In the genomic region with DNA sequence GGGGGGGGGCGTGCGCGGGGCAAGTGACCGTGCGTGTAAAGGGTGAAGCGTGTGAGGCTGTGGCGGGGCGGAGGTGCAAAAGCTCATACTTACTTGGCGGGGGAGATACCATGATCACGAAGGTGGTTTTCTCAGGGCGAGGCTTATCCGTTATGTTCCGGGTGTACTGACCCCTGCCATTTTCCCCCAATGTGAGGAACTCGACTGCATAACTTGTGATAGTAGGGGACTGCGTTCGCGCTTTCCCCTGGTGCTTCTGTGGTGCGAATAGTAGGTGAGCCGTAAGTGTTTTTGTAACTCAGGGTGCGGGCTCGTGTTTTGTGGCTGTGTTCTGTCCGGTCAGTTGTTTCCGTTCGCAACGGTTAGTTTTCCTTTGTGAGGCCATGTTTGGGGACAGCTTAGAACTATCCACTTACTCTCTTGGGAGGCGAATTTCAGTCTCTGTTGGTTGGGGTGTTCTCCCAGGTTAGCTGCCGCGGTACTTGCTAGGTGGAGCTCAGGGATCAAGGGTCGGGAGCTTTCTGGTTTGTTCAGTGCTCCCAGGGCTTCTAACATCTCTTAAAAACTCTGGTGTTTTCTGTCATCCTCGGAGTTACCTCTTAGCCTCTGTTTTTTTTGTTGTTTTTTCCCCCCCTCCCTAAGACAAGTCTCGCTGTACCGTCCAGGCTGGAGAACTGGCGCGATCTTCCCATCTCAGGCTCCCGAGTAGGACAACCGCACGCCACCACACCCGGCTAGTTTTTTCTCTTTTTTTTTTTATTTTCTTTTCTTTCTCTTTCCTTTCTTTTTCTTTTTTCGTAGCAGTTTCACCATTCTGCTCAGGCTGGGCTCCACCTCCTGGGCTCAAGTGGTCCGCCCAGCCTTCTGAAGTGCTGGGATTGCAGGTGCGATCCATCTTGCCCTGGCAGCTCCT, we compare ENCODE assay signal across 8 cellular contexts. TPM values are rescaled to one million over a fixed set of nuclear protein-coding genes. Genes with fewer than 3 reads are reported as not detected.
A peak's percentile ranks its signal among the peaks of the same experiment; 100 is the strongest.
DNase-seq lines count a peak whose midpoint lies in the region; ATAC-seq and TF ChIP-seq lines count a peak whose summit lies in the region.
"Not testable (repeated sequence)": the region's sequence is repeated elsewhere in the genome, so short reads cannot be mapped to it uniquely, and the experiment has no call there.

No MANE protein-coding gene starts in this region.

- not testable (repeated sequence) for H3K27me3 Mint-ChIP-seq in activated naive CD8-positive, alpha-beta T cell treated with anti-CD3 and anti-CD28 coated beads, Interleukin-2, amount 10 ng/mL, durations not matched to agents 7 days and 5 days

- H3K9ac ChIP-seq in stomach smooth muscle (ENCODE audit: low read length in 2 of 2) = peak overlapping the region; percentile 71 to 86

- H3K9me3 ChIP-seq in stomach smooth muscle (ENCODE audit: control insufficient read depth in 2 of 2, low read length in 2 of 2) = not testable (repeated sequence)

- intact Hi-C loops in head of caudate nucleus (cut with DNase I) = not testable (repeated sequence)

- H3K27ac ChIP-seq in stomach smooth muscle (ENCODE audit: low read length) = peak overlapping the region; percentile 64

- H3K4me1 ChIP-seq in stomach smooth muscle (ENCODE audit: control insufficient read depth, insufficient read depth, low read length) = not testable (repeated sequence)

- not testable (repeated sequence) for H3K36me3 ChIP-seq in stomach smooth muscle (ENCODE audit: control insufficient read depth in 2 of 2, insufficient read depth in 2 of 2, low read length in 2 of 2)

- H3K27ac Mint-ChIP-seq in activated naive CD8-positive, alpha-beta T cell treated with anti-CD3 and anti-CD28 coated beads, Interleukin-2, amount 10 ng/mL, durations not matched to agents 7 days and 5 days = peak overlapping the region; percentile 95

- DNase-seq in GM12864 (ENCODE audit: low read depth) (peak; percentile 98), NCI-H1105 (lab: John Stamatoyannopoulos, UW) (peak; percentile 84), head of caudate nucleus (peak; percentile 21 to 91 (median 74)), nucleus accumbens (lab: John Stamatoyannopoulos, UW) (peak in 45 of 56 donors; percentile 12 to 87 (median 62))
- DNase-seq in activated naive CD8-positive, alpha-beta T cell treated with anti-CD3 and anti-CD28 coated beads, Interleukin-2, amount 10 ng/mL, durations not matched to agents 7 days and 5 days = peak; percentile 65

- H3K4me3 Mint-ChIP-seq in activated naive CD8-positive, alpha-beta T cell treated with anti-CD3 and anti-CD28 coated beads, Interleukin-2, amount 10 ng/mL, durations not matched to agents 7 days and 5 days = peak overlapping the region; percentile 93

- ATAC-seq in HG02588 (IDR thresholded peaks at IDR 0.05; ENCODE audit: unreplicated experiment) (peak; percentile 86), SK-N-SH treated with all-trans-retinoic acid at 6 μM for 48 hours (peak; percentile 96)
- ATAC-seq in activated naive CD8-positive, alpha-beta T cell treated with anti-CD3 and anti-CD28 coated beads, Interleukin-2, amount 10 ng/mL, durations not matched to agents 7 days and 5 days (ENCODE audit: low read depth) = peak; percentile 83

- H3K27me3 ChIP-seq in stomach smooth muscle (ENCODE audit: control insufficient read depth in 1 of 2, insufficient read depth in 2 of 2, low read length in 2 of 2) = not testable (repeated sequence)

- TF ChIP-seq CTCF in GM12864 (IDR thresholded peaks at IDR 0.05; ENCODE audit: low read depth, low read length, missing control alignments) = not testable (repeated sequence)

- not testable (repeated sequence) for H3K4me1 Mint-ChIP-seq in activated naive CD8-positive, alpha-beta T cell treated with anti-CD3 and anti-CD28 coated beads, Interleukin-2, amount 10 ng/mL, durations not matched to agents 7 days and 5 days

- not testable (repeated sequence) for H3K36me3 Mint-ChIP-seq in activated naive CD8-positive, alpha-beta T cell treated with anti-CD3 and anti-CD28 coated beads, Interleukin-2, amount 10 ng/mL, durations not matched to agents 7 days and 5 days

- POLR2A ChIA-PET in activated naive CD8-positive, alpha-beta T cell treated with anti-CD3 and anti-CD28 coated beads, Interleukin-2, amount 10 ng/mL, durations not matched to agents 7 days and 5 days (lab: Charles Lee) = interaction anchor here (0.6 to 0.8 kb wide), 5 partner anchors 111 to 868 kb away, joined by 3 to 11 read pairs (median 6); no protein-coding TSS in a partner anchor

- H3K9me3 Mint-ChIP-seq in activated naive CD8-positive, alpha-beta T cell treated with anti-CD3 and anti-CD28 coated beads, Interleukin-2, amount 10 ng/mL, durations not matched to agents 7 days and 5 days = not testable (repeated sequence)

- H3K4me3 ChIP-seq in GM12864 (ENCODE audit: low read depth, low read length) (peak overlapping the region; percentile 38), stomach smooth muscle (ENCODE audit: low read length in 2 of 2) (peak overlapping the region; percentile 70 to 78)

TF ChIP-seq in SK-N-SH treated with all-trans-retinoic acid at 6 μM for 48 hours, 23 proteins besides CTCF, POLR2A, EP300 and RAD21 (continues in another document):
- TF ChIP-seq CSDC2 (CRISPR knock-in tag; IDR thresholded peaks at IDR 0.05) (peak; percentile 97), TCF4 (CRISPR knock-in tag; IDR thresholded peaks at IDR 0.05; ENCODE audit: borderline replicate concordance) (peak; percentile 84), RARB (CRISPR knock-in tag; IDR thresholded peaks at IDR 0.05) (peak; percentile 100), TOX (CRISPR knock-in tag; IDR thresholded peaks at IDR 0.05; ENCODE audit: borderline replicate concordance) (peak; percentile 100), ZFP3 (CRISPR knock-in tag; IDR thresholded peaks at IDR 0.05) (peak; percentile 87), ZFP30 (CRISPR knock-in tag; IDR thresholded peaks at IDR 0.05) (peak; percentile 87), ESRRG (CRISPR knock-in tag; IDR thresholded peaks at IDR 0.05) (peak; percentile 100), ZNF565 (CRISPR knock-in tag; conservative IDR thresholded peaks at IDR 0.05; ENCODE audit: low read depth) (peak; percentile 96), ARNTL (CRISPR knock-in tag; IDR thresholded peaks at IDR 0.05; ENCODE audit: borderline replicate concordance, low read depth) (peak; percentile 95), GLIS3 (CRISPR knock-in tag; IDR thresholded peaks at IDR 0.05) (peak; percentile 100), ZC3H10 (CRISPR knock-in tag; IDR thresholded peaks at IDR 0.05) (peak; percentile 100), ZNF70 (CRISPR knock-in tag; IDR thresholded peaks at IDR 0.05) (peak; percentile 58; the same call in 1 of the 2 replicates)
- TF ChIP-seq, protein P1, sequence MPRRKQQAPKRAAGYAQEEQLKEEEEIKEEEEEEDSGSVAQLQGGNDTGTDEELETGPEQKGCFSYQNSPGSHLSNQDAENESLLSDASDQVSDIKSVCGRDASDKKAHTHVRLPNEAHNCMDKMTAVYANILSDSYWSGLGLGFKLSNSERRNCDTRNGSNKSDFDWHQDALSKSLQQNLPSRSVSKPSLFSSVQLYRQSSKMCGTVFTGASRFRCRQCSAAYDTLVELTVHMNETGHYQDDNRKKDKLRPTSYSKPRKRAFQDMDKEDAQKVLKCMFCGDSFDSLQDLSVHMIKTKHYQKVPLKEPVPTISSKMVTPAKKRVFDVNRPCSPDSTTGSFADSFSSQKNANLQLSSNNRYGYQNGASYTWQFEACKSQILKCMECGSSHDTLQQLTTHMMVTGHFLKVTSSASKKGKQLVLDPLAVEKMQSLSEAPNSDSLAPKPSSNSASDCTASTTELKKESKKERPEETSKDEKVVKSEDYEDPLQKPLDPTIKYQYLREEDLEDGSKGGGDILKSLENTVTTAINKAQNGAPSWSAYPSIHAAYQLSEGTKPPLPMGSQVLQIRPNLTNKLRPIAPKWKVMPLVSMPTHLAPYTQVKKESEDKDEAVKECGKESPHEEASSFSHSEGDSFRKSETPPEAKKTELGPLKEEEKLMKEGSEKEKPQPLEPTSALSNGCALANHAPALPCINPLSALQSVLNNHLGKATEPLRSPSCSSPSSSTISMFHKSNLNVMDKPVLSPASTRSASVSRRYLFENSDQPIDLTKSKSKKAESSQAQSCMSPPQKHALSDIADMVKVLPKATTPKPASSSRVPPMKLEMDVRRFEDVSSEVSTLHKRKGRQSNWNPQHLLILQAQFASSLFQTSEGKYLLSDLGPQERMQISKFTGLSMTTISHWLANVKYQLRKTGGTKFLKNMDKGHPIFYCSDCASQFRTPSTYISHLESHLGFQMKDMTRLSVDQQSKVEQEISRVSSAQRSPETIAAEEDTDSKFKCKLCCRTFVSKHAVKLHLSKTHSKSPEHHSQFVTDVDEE (CRISPR knock-in tag; IDR thresholded peaks at IDR 0.05) = peak; percentile 86
- TF ChIP-seq, protein P2, sequence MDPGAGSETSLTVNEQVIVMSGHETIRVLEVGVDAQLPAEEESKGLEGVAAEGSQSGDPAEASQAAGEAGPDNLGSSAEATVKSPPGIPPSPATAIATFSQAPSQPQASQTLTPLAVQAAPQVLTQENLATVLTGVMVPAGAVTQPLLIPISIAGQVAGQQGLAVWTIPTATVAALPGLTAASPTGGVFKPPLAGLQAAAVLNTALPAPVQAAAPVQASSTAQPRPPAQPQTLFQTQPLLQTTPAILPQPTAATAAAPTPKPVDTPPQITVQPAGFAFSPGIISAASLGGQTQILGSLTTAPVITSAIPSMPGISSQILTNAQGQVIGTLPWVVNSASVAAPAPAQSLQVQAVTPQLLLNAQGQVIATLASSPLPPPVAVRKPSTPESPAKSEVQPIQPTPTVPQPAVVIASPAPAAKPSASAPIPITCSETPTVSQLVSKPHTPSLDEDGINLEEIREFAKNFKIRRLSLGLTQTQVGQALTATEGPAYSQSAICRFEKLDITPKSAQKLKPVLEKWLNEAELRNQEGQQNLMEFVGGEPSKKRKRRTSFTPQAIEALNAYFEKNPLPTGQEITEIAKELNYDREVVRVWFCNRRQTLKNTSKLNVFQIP (CRISPR knock-in tag; IDR thresholded peaks at IDR 0.05; ENCODE audit: borderline replicate concordance, low read depth) = peak; percentile 100
- TF ChIP-seq, protein P3, sequence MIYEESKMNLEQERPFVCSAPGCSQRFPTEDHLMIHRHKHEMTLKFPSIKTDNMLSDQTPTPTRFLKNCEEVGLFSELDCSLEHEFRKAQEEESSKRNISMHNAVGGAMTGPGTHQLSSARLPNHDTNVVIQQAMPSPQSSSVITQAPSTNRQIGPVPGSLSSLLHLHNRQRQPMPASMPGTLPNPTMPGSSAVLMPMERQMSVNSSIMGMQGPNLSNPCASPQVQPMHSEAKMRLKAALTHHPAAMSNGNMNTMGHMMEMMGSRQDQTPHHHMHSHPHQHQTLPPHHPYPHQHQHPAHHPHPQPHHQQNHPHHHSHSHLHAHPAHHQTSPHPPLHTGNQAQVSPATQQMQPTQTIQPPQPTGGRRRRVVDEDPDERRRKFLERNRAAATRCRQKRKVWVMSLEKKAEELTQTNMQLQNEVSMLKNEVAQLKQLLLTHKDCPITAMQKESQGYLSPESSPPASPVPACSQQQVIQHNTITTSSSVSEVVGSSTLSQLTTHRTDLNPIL (CRISPR knock-in tag; IDR thresholded peaks at IDR 0.05; ENCODE audit: low read depth) = peak; percentile 100

RNA-seq across cellular contexts. Expression of a gene that starts 39.3 kb away (rescaled TPM):
- under 1 TPM in 1 of 2 experiments, not detected in 1; 1.00 TPM for total RNA-seq in activated naive CD8-positive, alpha-beta T cell treated with anti-CD3 and anti-CD28 coated beads, Interleukin-2, amount 10 ng/mL, durations not matched to agents 7 days and 5 days

RNA-seq across cellular contexts. Expression of a gene that starts 48.7 kb away (rescaled TPM):
- 10 to 100 TPM; 50.0 to 52.7 TPM for total RNA-seq in activated naive CD8-positive, alpha-beta T cell treated with anti-CD3 and anti-CD28 coated beads, Interleukin-2, amount 10 ng/mL, durations not matched to agents 7 days and 5 days

Comparison
In these comparisons a context has a peak if more than half of its experiments do, and no peak if none do; other contexts are left out.
1. Peak in every context shown above with its lines: DNase-seq, ATAC-seq, H3K4me3 ChIP-seq and H3K27ac ChIP-seq.